Comparison of ENCODE assay signal across 8 cellular contexts in genomic region chr11:7577883-7578242, GRCh38.
DNase-seq lines count a peak whose midpoint lies in the region; ATAC-seq and TF ChIP-seq lines count a peak whose summit lies in the region.

No MANE protein-coding gene starts in this region.

- no peak for TF ChIP-seq EP300 in stomach (IDR thresholded peaks at IDR 0.05)

- TF ChIP-seq CTCF in stomach (IDR thresholded peaks at IDR 0.05): no peak

- no peak for TF ChIP-seq POLR2A in stomach (IDR thresholded peaks at IDR 0.05)

- WGBS in stomach, 5 donors: 1 to 6% (median 4%) methylated on average over 8 of the region's 8 CpGs

- H3K9me3 ChIP-seq in CD8-positive, alpha-beta memory T cell (ENCODE audit: low read length): no peaks in the 10 kb centered on the region
- H3K9me3 ChIP-seq in stomach: no peaks in the 10 kb centered on the region

- no peak for DNase-seq in CD8-positive, alpha-beta memory T cell
- DNase-seq in amniotic epithelial cell (ENCODE audit: low read depth) (peak; percentile 60), islet precursor cell (peak; percentile 83), stomach (no peak), cerebellar nuclear complex (lab: John Stamatoyannopoulos, UW) (no peak), NCI-H2107 (lab: John Stamatoyannopoulos, UW) (no peak)
- DNase-seq in activated effector memory CD4-positive, alpha-beta T cell treated with anti-CD3 and anti-CD28 coated beads, Interleukin-2, amount 50 U/mL, for 16 hours: no peak

- H3K4me3 ChIP-seq in CD8-positive, alpha-beta memory T cell (ENCODE audit: low read length): no peak overlapping the region
- peak overlapping the region; percentile 18 to 37 (median 30) for H3K4me3 ChIP-seq in stomach

- no peaks in the 10 kb centered on the region for H3K9me3 Mint-ChIP-seq in CD8-positive, alpha-beta memory T cell

- H3K36me3 Mint-ChIP-seq in CD8-positive, alpha-beta memory T cell: peaks cover 0 to 1% (median 0%) of the 10 kb centered on the region in 3 donors

- peak overlapping the region in 4 of 8 donors; percentile 11 to 68 (median 52) for H3K27ac Mint-ChIP-seq in CD8-positive, alpha-beta memory T cell

- H3K4me1 Mint-ChIP-seq in CD8-positive, alpha-beta memory T cell: peaks cover 33 to 38% (median 34%) of the 10 kb centered on the region in 3 donors

- peaks cover 29% of the 10 kb centered on the region for H3K4me1 ChIP-seq in CD8-positive, alpha-beta memory T cell (ENCODE audit: insufficient read depth, low read length)
- H3K4me1 ChIP-seq in stomach: peaks cover 59 to 87% (median 77%) of the 10 kb centered on the region in 4 donors

- H3K36me3 ChIP-seq in CD8-positive, alpha-beta memory T cell (ENCODE audit: insufficient read depth, low read length): no peaks in the 10 kb centered on the region
- no peaks in the 10 kb centered on the region for H3K36me3 ChIP-seq in stomach

- peaks cover 13 to 17% of the 10 kb centered on the region in 2 donors for H3K27me3 Mint-ChIP-seq in CD8-positive, alpha-beta memory T cell

- no peak overlapping the region for H3K27ac ChIP-seq in CD8-positive, alpha-beta memory T cell (ENCODE audit: low read depth, low read length)
- peak overlapping the region; percentile 82 to 90 (median 85) for H3K27ac ChIP-seq in stomach

- CTCF ChIA-PET in CD8-positive, alpha-beta memory T cell (lab: Charles Lee): interaction anchor here (1.8 kb wide), 1 partner anchor 65 kb away, joined by 4 read pairs; no protein-coding TSS in a partner anchor

- POLR2A ChIA-PET in CD8-positive, alpha-beta memory T cell (lab: Charles Lee): no interaction called here

- peak overlapping the region in 5 of 7 donors; percentile 25 to 44 (median 35) for H3K4me3 Mint-ChIP-seq in CD8-positive, alpha-beta memory T cell

- peak; percentile 54 for ATAC-seq in HG03135 (IDR thresholded peaks at IDR 0.05; ENCODE audit: unreplicated experiment)

- intact Hi-C loops in stomach (cut with DNase I; ENCODE audit: low total_unique reads): no loop called here

- peaks cover 6% of the 10 kb centered on the region for H3K27me3 ChIP-seq in CD8-positive, alpha-beta memory T cell (ENCODE audit: insufficient read depth, low read length, poor library complexity, severe bottlenecking)
- H3K27me3 ChIP-seq in stomach: no peaks in the 10 kb centered on the region

Comparison
In these comparisons a context has a peak if more than half of its experiments do, and no peak if none do; other contexts are left out.
1. DNase-seq: peak in amniotic epithelial cell (single experiment) and islet precursor cell (single experiment); none in CD8-positive, alpha-beta memory T cell (0 of 5), stomach (single experiment), cerebellar nuclear complex (0 of 2), NCI-H2107 (single experiment) and activated effector memory CD4-positive, alpha-beta T cell treated with anti-CD3 and anti-CD28 coated beads, Interleukin-2, amount 50 U/mL, for 16 hours (single experiment).